ENCODE assay signal across 27 cellular contexts in the genomic region with DNA sequence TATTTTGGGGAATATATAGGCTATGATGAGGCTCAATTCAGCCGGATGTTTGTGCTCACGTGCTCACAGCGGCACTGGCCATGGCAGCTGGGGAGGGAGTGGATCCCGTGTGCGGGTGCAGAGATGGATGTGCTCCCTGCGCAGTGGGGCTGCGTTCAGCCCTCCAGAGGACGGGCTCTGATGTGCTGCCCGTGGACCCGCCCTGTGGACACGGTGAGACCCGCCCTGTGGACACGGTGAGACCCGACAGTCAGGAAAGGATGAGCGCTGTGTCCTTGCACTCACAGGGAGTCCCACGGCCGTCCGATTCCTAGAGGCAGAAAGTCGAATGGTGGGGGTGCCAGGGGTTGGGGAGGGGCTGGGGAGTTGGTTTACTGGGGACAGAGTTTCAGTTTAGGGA.
"Had no signal": no experiment of that assay in that cellular context is flagged by ENCODE, and none has a peak within 500 bp of the region (broad histone marks: within the 10 kb centered on the region; RNA-seq: fewer than 3 reads in every experiment).

No MANE protein-coding gene starts in this region.

- H3K4me3 Mint-ChIP-seq: activated CD4-positive, alpha-beta memory T cell treated with anti-CD3 and anti-CD28 coated beads for 36 hours; activated CD4-positive, alpha-beta T cell treated with anti-CD3 and anti-CD28 coated beads, Interleukin-2, amount 10 ng/mL, durations not matched to agents 7 days and 5 days; activated naive CD8-positive, alpha-beta T cell treated with anti-CD3 and anti-CD28 coated beads, Interleukin-2, amount 50 U/mL, for 24 hours; activated T-cell treated with anti-CD3 and anti-CD28 coated beads, Interleukin-2, amount 50 U/mL, for 4 hours; T-helper 2 cell treated with Interferon-gamma antibody and Interleukin-4, amounts not matched to agents 5 μg/mL and 100 μg/mL, for 36 hours had no signal

- H3K27ac ChIP-seq: ascending aorta, body of pancreas, SJSA1 had no signal

- H3K27me3 Mint-ChIP-seq: activated CD4-positive, alpha-beta memory T cell treated with anti-CD3 and anti-CD28 coated beads for 36 hours; activated CD4-positive, alpha-beta T cell treated with anti-CD3 and anti-CD28 coated beads, Interleukin-2, amount 10 ng/mL, durations not matched to agents 7 days and 5 days; activated naive CD8-positive, alpha-beta T cell treated with anti-CD3 and anti-CD28 coated beads, Interleukin-2, amount 50 U/mL, for 24 hours had no signal

- DNase-seq: activated CD4-positive, alpha-beta memory T cell treated with anti-CD3 and anti-CD28 coated beads for 36 hours; activated CD4-positive, alpha-beta T cell treated with anti-CD3 and anti-CD28 coated beads, Interleukin-2, amount 10 ng/mL, durations not matched to agents 7 days and 5 days; activated CD4-positive, CD25-positive, alpha-beta regulatory T cell treated with anti-CD3 and anti-CD28 coated beads, Interleukin-2, amount 50 U/mL, for 72 hours; activated CD8-positive, alpha-beta memory T cell treated with anti-CD3 and anti-CD28 coated beads for 24 hours; activated effector memory CD4-positive, alpha-beta T cell treated with anti-CD3 and anti-CD28 coated beads, Interleukin-2, amount 50 U/mL, for 16 hours; activated naive CD4-positive, alpha-beta T cell treated with Interleukin-2 at 50 U/mL for 16 hours; activated naive CD8-positive, alpha-beta T cell treated with anti-CD3 and anti-CD28 coated beads, Interleukin-2, amount 50 U/mL, for 24 hours; activated T-cell treated with anti-CD3 and anti-CD28 coated beads, Interleukin-2, amount 50 U/mL, for 4 hours; amniotic stem cell; Karpas-422; MM.1S; NCI-H1105; NCI-H1436; NCI-H1694 treated with DMSO at 0.1 percent for 48 hours; NCI-H2029 treated with DMSO at 0.1 percent for 48 hours; NCI-H345; NCI-H510A; NCI-H526 treated with DMSO at 0.1 percent for 48 hours; NCI-H82; SHP77; SW 1271 had no signal

- H3K4me1 Mint-ChIP-seq: activated naive CD8-positive, alpha-beta T cell treated with anti-CD3 and anti-CD28 coated beads, Interleukin-2, amount 50 U/mL, for 24 hours had no signal

- H3K27ac Mint-ChIP-seq: activated CD4-positive, alpha-beta memory T cell treated with anti-CD3 and anti-CD28 coated beads for 36 hours; activated CD4-positive, alpha-beta T cell treated with anti-CD3 and anti-CD28 coated beads, Interleukin-2, amount 10 ng/mL, durations not matched to agents 7 days and 5 days; activated naive CD4-positive, alpha-beta T cell treated with anti-CD3 and anti-CD28 coated beads, Interleukin-2, amount 50 U/mL, for 72 hours; activated naive CD8-positive, alpha-beta T cell treated with anti-CD3 and anti-CD28 coated beads, Interleukin-2, amount 50 U/mL, for 24 hours; T-helper 2 cell treated with Interferon-gamma antibody and Interleukin-4, amounts not matched to agents 5 μg/mL and 100 μg/mL, for 36 hours had no signal

- H3K9me3 Mint-ChIP-seq: activated CD4-positive, alpha-beta memory T cell treated with anti-CD3 and anti-CD28 coated beads for 36 hours; activated CD4-positive, alpha-beta T cell treated with anti-CD3 and anti-CD28 coated beads, Interleukin-2, amount 10 ng/mL, durations not matched to agents 7 days and 5 days; activated naive CD4-positive, alpha-beta T cell treated with anti-CD3 and anti-CD28 coated beads, Interleukin-2, amount 50 U/mL, for 72 hours; activated naive CD8-positive, alpha-beta T cell treated with anti-CD3 and anti-CD28 coated beads, Interleukin-2, amount 50 U/mL, for 24 hours; activated T-cell treated with anti-CD3 and anti-CD28 coated beads, Interleukin-2, amount 50 U/mL, for 4 hours; T-helper 2 cell treated with Interferon-gamma antibody and Interleukin-4, amounts not matched to agents 5 μg/mL and 100 μg/mL, for 36 hours had no signal

- H3K9me3 ChIP-seq: ascending aorta, body of pancreas, SJSA1 had no signal

- H3K4me3 ChIP-seq: ascending aorta, body of pancreas, SJSA1 had no signal

- H3K4me1 ChIP-seq: ascending aorta, body of pancreas, SJSA1 had no signal

- H3K36me3 ChIP-seq: SJSA1 had no signal

- ATAC-seq: activated naive CD4-positive, alpha-beta T cell treated with anti-CD3 and anti-CD28 coated beads, Interleukin-2, amount 50 U/mL, for 72 hours; activated naive CD8-positive, alpha-beta T cell treated with anti-CD3 and anti-CD28 coated beads, Interleukin-2, amount 50 U/mL, for 24 hours; activated T-cell treated with anti-CD3 and anti-CD28 coated beads, Interleukin-2, amount 50 U/mL, for 4 hours; body of pancreas had no signal

- H3K36me3 Mint-ChIP-seq: activated CD4-positive, alpha-beta memory T cell treated with anti-CD3 and anti-CD28 coated beads for 36 hours; activated naive CD4-positive, alpha-beta T cell treated with anti-CD3 and anti-CD28 coated beads, Interleukin-2, amount 50 U/mL, for 72 hours had no signal

- FAIRE-seq: bronchial epithelial cell had no signal
